ENCODE assay signal across 8 cellular contexts in genomic region chr19:18058208-18059009, GRCh38. TPM values are rescaled to one million over a fixed set of nuclear protein-coding genes. Genes with fewer than 3 reads are reported as not detected.
A peak's percentile ranks its signal among the peaks of the same experiment; 100 is the strongest.
DNase-seq lines count a peak whose midpoint lies in the region; ATAC-seq and TF ChIP-seq lines count a peak whose summit lies in the region.

No MANE protein-coding gene starts in this region.

- peak overlapping the region; percentile 72 for H3K27ac ChIP-seq in CD4-positive, CD25-positive, alpha-beta regulatory T cell (ENCODE audit: insufficient read depth, low read length, poor library complexity, severe bottlenecking)
- H3K27ac ChIP-seq in right lobe of liver, result peak overlapping the region; percentile 69 to 87 (median 70)

- peaks cover 17% of the 10 kb centered on the region for H3K36me3 ChIP-seq in CD4-positive, CD25-positive, alpha-beta regulatory T cell (ENCODE audit: control insufficient read depth, insufficient read depth, low read length)
- H3K36me3 ChIP-seq in right lobe of liver, result no peaks in the 10 kb centered on the region

- peak overlapping the region; percentile 52 to 71 (median 62) for H3K27ac Mint-ChIP-seq in CD4-positive, CD25-positive, alpha-beta regulatory T cell

- H3K27me3 ChIP-seq in CD4-positive, CD25-positive, alpha-beta regulatory T cell (ENCODE audit: control insufficient read depth, insufficient read depth, low read length), result no peaks in the 10 kb centered on the region
- no peaks in the 10 kb centered on the region for H3K27me3 ChIP-seq in right lobe of liver

- no peaks in the 10 kb centered on the region for H3K9me3 Mint-ChIP-seq in CD4-positive, CD25-positive, alpha-beta regulatory T cell

- intact Hi-C loops in right lobe of liver (cut with DNase I), result loop anchor here (2.0 to 5.0 kb wide), 2 partner anchors 46 to 52 kb away; no protein-coding TSS in a partner anchor

- peaks cover 11% of the 10 kb centered on the region for H3K36me3 Mint-ChIP-seq in CD4-positive, CD25-positive, alpha-beta regulatory T cell

- peaks cover 0 to 15% (median 9%) of the 10 kb centered on the region in 4 donors for H3K4me1 Mint-ChIP-seq in CD4-positive, CD25-positive, alpha-beta regulatory T cell

- H3K4me3 Mint-ChIP-seq in CD4-positive, CD25-positive, alpha-beta regulatory T cell, result peak overlapping the region in 3 of 4 donors; percentile 44 to 73 (median 46)

- TF ChIP-seq CTCF in right lobe of liver (IDR thresholded peaks at IDR 0.05), result peak; percentile 91 to 97 (median 92)

- no peaks in the 10 kb centered on the region for H3K9me3 ChIP-seq in CD4-positive, CD25-positive, alpha-beta regulatory T cell (ENCODE audit: control insufficient read depth in 2 of 2, low read length in 2 of 2)
- H3K9me3 ChIP-seq in right lobe of liver, result no peaks in the 10 kb centered on the region

- no peak for TF ChIP-seq POLR2A in right lobe of liver (IDR thresholded peaks at IDR 0.05)

- 7% methylated on average over 22 of the region's 34 CpGs for WGBS in right lobe of liver (ENCODE audit: insufficient coverage, low coverage, low lambda C conversion rate, missing lambda C conversion rate)

- ATAC-seq in CD4-positive, CD25-positive, alpha-beta regulatory T cell (ENCODE audit: low read depth in 2 of 2), result peak; percentile 85
- ATAC-seq in HG02678 (IDR thresholded peaks at IDR 0.05; ENCODE audit: unreplicated experiment), result peak; percentile 53
- peak; percentile 86 to 96 (median 88) for ATAC-seq in right lobe of liver
- ATAC-seq in HG03469 (IDR thresholded peaks at IDR 0.05; ENCODE audit: unreplicated experiment), result no peak

- H3K4me3 ChIP-seq in CD4-positive, CD25-positive, alpha-beta regulatory T cell (ENCODE audit: low read depth, low read length), result peak overlapping the region; percentile 32
- peak overlapping the region in 2 of 3 donors; percentile 16 to 26 for H3K4me3 ChIP-seq in right lobe of liver

- H3K4me1 ChIP-seq in CD4-positive, CD25-positive, alpha-beta regulatory T cell (ENCODE audit: control insufficient read depth, insufficient read depth, low read length, poor library complexity, severe bottlenecking), result peaks cover 12% of the 10 kb centered on the region
- H3K4me1 ChIP-seq in right lobe of liver, result peaks cover 0 to 11% (median 4%) of the 10 kb centered on the region in 4 donors

- H3K27me3 Mint-ChIP-seq in CD4-positive, CD25-positive, alpha-beta regulatory T cell, result no peaks in the 10 kb centered on the region

- DNase-seq in CD4-positive, CD25-positive, alpha-beta regulatory T cell, result peak; percentile 69 to 82 (median 82)
- DNase-seq in NCI-H510A treated with DMSO at 0.1 percent for 48 hours (lab: John Stamatoyannopoulos, UW) (peak; percentile 66), dermis microvascular lymphatic vessel endothelial cell (ENCODE audit: low read depth in 2 of 2) (peak; percentile 51 to 75), right lobe of liver (peak; percentile 81 to 85 (median 84))
- DNase-seq in activated CD4-positive, alpha-beta T cell treated with anti-CD3 and anti-CD28 coated beads, Interleukin-2, amount 50 U/mL, for 4 hours, result peak; percentile 76 to 81
- DNase-seq in stimulated activated CD4-positive, alpha-beta T cell treated with anti-CD3 and anti-CD28 coated beads, Interleukin-2, amount 100 ng/mL, for 48 hours, result peak; percentile 78 to 80

RNA-seq across cellular contexts. Expression of gene IL12RB1, which starts 28.3 kb away (rescaled TPM):
- total RNA-seq in CD4-positive, CD25-positive, alpha-beta regulatory T cell, result 60.4 TPM
- polyA plus RNA-seq in CD4-positive, CD25-positive, alpha-beta regulatory T cell, result 10 to 100 TPM; 34.9 to 53.2 (median 46.3) TPM
- total RNA-seq in dermis microvascular lymphatic vessel endothelial cell (0.13 TPM in 2 replicates), right lobe of liver (1 to 10 TPM in 1 of 6 experiments, under 1 TPM in 5; 0.25 to 2.0 (median 0.70) TPM)

RNA-seq across cellular contexts. Expression of gene MAST3, which starts 39.2 kb away (rescaled TPM):
- 45.9 TPM for total RNA-seq in CD4-positive, CD25-positive, alpha-beta regulatory T cell
- polyA plus RNA-seq in CD4-positive, CD25-positive, alpha-beta regulatory T cell, result 1 to 10 TPM; 8.1 to 9.0 (median 8.6) TPM
- total RNA-seq in dermis microvascular lymphatic vessel endothelial cell (1.2 and 2.9 TPM in 2 replicates), right lobe of liver (10 to 100 TPM in 3 of 6 experiments, 1 to 10 TPM in 3; 8.0 to 17.9 (median 10.0) TPM)

RNA-seq across cellular contexts. Expression of gene ARRDC2, which starts 50.4 kb away (rescaled TPM):
- total RNA-seq in CD4-positive, CD25-positive, alpha-beta regulatory T cell, result 151 TPM
- 10 to 100 TPM; 25.9 to 42.7 (median 36.2) TPM for polyA plus RNA-seq in CD4-positive, CD25-positive, alpha-beta regulatory T cell
- 41.1 and 108 TPM in 2 replicates for total RNA-seq in dermis microvascular lymphatic vessel endothelial cell
- total RNA-seq in right lobe of liver, result 10 to 100 TPM in 4 of 6 experiments, 1 to 10 TPM in 2; 3.6 to 28.5 (median 10.8) TPM

Comparison
In these comparisons a context has a peak if more than half of its experiments do, and no peak if none do; other contexts are left out.
1. RNA of gene IL12RB1, which starts 28.3 kb away (total RNA-seq): 60.4 TPM in CD4-positive, CD25-positive, alpha-beta regulatory T cell (single experiment); 0.25 to 2.0 TPM in right lobe of liver and 0.13 TPM in dermis microvascular lymphatic vessel endothelial cell; every median in the first group is over 10 times any median in the second.
2. Peak in every context shown above with its lines, with median percentiles within 50 percentile points of each other: DNase-seq.